2 cellular contexts compared by ENCODE assay signal in the genomic region with DNA sequence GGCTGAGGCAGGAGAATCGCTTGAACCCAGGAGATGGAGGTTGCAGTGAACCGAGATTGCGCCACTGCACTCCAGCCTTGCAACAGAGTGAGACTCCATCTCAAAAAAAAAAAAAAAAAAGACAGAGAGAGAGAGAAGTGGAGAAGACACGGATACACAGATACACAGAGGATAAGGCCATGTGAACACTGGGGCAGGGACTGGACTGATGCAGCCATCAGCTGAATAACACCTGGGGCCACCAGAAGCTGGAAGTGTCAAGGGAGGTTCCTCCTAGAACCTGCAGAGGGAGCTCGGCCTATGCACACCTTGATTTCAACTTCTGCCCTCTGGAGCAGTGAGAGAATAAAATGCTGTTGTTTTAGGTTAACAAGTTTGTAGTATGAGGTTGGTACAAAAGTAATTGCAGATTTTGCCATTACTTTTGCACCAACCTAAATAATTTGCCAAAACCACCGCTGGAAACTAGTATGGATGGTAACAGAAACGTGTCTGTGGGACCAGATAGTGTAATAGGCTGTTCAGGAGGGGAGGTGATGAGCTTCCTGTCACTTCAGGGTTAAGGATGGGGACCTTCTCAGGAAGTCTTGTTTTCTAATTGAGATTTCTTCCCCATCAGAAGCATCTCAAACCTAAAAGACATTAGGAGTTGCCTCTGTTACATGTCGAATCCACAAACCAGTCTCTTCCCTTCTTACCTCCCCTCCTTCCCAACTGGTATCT.
TF ChIP-seq lines count a peak whose summit lies in the region.

No MANE protein-coding gene starts in this region.

TF ChIP-seq in GM12878, 131 proteins besides CTCF, POLR2A, EP300 and RAD21:
- TF ChIP-seq, protein P1, sequence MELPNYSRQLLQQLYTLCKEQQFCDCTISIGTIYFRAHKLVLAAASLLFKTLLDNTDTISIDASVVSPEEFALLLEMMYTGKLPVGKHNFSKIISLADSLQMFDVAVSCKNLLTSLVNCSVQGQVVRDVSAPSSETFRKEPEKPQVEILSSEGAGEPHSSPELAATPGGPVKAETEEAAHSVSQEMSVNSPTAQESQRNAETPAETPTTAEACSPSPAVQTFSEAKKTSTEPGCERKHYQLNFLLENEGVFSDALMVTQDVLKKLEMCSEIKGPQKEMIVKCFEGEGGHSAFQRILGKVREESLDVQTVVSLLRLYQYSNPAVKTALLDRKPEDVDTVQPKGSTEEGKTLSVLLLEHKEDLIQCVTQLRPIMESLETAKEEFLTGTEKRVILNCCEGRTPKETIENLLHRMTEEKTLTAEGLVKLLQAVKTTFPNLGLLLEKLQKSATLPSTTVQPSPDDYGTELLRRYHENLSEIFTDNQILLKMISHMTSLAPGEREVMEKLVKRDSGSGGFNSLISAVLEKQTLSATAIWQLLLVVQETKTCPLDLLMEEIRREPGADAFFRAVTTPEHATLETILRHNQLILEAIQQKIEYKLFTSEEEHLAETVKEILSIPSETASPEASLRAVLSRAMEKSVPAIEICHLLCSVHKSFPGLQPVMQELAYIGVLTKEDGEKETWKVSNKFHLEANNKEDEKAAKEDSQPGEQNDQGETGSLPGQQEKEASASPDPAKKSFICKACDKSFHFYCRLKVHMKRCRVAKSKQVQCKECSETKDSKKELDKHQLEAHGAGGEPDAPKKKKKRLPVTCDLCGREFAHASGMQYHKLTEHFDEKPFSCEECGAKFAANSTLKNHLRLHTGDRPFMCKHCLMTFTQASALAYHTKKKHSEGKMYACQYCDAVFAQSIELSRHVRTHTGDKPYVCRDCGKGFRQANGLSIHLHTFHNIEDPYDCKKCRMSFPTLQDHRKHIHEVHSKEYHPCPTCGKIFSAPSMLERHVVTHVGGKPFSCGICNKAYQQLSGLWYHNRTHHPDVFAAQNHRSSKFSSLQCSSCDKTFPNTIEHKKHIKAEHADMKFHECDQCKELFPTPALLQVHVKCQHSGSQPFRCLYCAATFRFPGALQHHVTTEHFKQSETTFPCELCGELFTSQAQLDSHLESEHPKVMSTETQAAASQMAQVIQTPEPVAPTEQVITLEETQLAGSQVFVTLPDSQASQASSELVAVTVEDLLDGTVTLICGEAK (IDR thresholded peaks at IDR 0.05; ENCODE audit: borderline replicate concordance), result no peak
- TF ChIP-seq BHLHE40 (IDR thresholded peaks at IDR 0.05; ENCODE audit: borderline replicate concordance in 1 of 2, low read depth in 2 of 2, low read length in 1 of 2), result no peak
- TF ChIP-seq YY1 (IDR thresholded peaks at IDR 0.05; ENCODE audit: low read depth, low read length), result no peak
- TF ChIP-seq TCF7 (IDR thresholded peaks at IDR 0.05; ENCODE audit: borderline replicate concordance), result no peak
- TF ChIP-seq YBX1 (IDR thresholded peaks at IDR 0.05), result no peak
- no peak for TF ChIP-seq KAT2A (conservative IDR thresholded peaks at IDR 0.05; ENCODE audit: control insufficient read depth, low read depth, low read length)
- TF ChIP-seq JUND (IDR thresholded peaks at IDR 0.05; ENCODE audit: low read depth, low read length), result no peak
- TF ChIP-seq SREBF2 (IDR thresholded peaks at IDR 0.05; ENCODE audit: low read length), result no peak
- no peak for TF ChIP-seq BRCA1 (IDR thresholded peaks at IDR 0.05; ENCODE audit: low read depth, low read length)
- TF ChIP-seq, protein P2, sequence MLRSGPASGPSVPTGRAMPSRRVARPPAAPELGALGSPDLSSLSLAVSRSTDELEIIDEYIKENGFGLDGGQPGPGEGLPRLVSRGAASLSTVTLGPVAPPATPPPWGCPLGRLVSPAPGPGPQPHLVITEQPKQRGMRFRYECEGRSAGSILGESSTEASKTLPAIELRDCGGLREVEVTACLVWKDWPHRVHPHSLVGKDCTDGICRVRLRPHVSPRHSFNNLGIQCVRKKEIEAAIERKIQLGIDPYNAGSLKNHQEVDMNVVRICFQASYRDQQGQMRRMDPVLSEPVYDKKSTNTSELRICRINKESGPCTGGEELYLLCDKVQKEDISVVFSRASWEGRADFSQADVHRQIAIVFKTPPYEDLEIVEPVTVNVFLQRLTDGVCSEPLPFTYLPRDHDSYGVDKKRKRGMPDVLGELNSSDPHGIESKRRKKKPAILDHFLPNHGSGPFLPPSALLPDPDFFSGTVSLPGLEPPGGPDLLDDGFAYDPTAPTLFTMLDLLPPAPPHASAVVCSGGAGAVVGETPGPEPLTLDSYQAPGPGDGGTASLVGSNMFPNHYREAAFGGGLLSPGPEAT (IDR thresholded peaks at IDR 0.05; ENCODE audit: low read depth), result no peak
- no peak for TF ChIP-seq NFIC (IDR thresholded peaks at IDR 0.05; ENCODE audit: low read depth, low read length)
- TF ChIP-seq RBBP5 (conservative IDR thresholded peaks at IDR 0.05), result no peak
- TF ChIP-seq ZNF207 (IDR thresholded peaks at IDR 0.05; ENCODE audit: borderline replicate concordance), result no peak
- no peak for TF ChIP-seq CREB1 (IDR thresholded peaks at IDR 0.05; ENCODE audit: low read depth)
- TF ChIP-seq MYC (IDR thresholded peaks at IDR 0.05; ENCODE audit: insufficient read depth, insufficient read length, insufficient replicate concordance, low read length, severe bottlenecking), result no peak

TF ChIP-seq in liver, 16 proteins besides CTCF, POLR2A, EP300 and RAD21 (continued from another document):
- TF ChIP-seq, protein P3, sequence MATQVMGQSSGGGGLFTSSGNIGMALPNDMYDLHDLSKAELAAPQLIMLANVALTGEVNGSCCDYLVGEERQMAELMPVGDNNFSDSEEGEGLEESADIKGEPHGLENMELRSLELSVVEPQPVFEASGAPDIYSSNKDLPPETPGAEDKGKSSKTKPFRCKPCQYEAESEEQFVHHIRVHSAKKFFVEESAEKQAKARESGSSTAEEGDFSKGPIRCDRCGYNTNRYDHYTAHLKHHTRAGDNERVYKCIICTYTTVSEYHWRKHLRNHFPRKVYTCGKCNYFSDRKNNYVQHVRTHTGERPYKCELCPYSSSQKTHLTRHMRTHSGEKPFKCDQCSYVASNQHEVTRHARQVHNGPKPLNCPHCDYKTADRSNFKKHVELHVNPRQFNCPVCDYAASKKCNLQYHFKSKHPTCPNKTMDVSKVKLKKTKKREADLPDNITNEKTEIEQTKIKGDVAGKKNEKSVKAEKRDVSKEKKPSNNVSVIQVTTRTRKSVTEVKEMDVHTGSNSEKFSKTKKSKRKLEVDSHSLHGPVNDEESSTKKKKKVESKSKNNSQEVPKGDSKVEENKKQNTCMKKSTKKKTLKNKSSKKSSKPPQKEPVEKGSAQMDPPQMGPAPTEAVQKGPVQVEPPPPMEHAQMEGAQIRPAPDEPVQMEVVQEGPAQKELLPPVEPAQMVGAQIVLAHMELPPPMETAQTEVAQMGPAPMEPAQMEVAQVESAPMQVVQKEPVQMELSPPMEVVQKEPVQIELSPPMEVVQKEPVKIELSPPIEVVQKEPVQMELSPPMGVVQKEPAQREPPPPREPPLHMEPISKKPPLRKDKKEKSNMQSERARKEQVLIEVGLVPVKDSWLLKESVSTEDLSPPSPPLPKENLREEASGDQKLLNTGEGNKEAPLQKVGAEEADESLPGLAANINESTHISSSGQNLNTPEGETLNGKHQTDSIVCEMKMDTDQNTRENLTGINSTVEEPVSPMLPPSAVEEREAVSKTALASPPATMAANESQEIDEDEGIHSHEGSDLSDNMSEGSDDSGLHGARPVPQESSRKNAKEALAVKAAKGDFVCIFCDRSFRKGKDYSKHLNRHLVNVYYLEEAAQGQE (IDR thresholded peaks at IDR 0.05), result no peak
- TF ChIP-seq, protein P4, sequence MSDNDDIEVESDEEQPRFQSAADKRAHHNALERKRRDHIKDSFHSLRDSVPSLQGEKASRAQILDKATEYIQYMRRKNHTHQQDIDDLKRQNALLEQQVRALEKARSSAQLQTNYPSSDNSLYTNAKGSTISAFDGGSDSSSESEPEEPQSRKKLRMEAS (IDR thresholded peaks at IDR 0.05), result no peak
- TF ChIP-seq HNF4G (IDR thresholded peaks at IDR 0.05) (no peak), RXRA (IDR thresholded peaks at IDR 0.05) (no peak), SP1 (IDR thresholded peaks at IDR 0.05) (no peak), YY1 (IDR thresholded peaks at IDR 0.05) (no peak), GABPA (IDR thresholded peaks at IDR 0.05 in 1 of 2, conservative IDR thresholded peaks at IDR 0.05 in 1 of 2) (no peak), TAF1 (conservative IDR thresholded peaks at IDR 0.05) (no peak), JUND (IDR thresholded peaks at IDR 0.05) (no peak)
- TF ChIP-seq, protein P5, sequence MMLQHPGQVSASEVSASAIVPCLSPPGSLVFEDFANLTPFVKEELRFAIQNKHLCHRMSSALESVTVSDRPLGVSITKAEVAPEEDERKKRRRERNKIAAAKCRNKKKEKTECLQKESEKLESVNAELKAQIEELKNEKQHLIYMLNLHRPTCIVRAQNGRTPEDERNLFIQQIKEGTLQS (IDR thresholded peaks at IDR 0.05), result no peak
- TF ChIP-seq, protein P6, sequence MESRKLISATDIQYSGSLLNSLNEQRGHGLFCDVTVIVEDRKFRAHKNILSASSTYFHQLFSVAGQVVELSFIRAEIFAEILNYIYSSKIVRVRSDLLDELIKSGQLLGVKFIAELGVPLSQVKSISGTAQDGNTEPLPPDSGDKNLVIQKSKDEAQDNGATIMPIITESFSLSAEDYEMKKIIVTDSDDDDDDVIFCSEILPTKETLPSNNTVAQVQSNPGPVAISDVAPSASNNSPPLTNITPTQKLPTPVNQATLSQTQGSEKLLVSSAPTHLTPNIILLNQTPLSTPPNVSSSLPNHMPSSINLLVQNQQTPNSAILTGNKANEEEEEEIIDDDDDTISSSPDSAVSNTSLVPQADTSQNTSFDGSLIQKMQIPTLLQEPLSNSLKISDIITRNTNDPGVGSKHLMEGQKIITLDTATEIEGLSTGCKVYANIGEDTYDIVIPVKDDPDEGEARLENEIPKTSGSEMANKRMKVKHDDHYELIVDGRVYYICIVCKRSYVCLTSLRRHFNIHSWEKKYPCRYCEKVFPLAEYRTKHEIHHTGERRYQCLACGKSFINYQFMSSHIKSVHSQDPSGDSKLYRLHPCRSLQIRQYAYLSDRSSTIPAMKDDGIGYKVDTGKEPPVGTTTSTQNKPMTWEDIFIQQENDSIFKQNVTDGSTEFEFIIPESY (IDR thresholded peaks at IDR 0.05), result no peak
TF ChIP-seq in liver: peak in this region for 0.
